In genomic region chr16:12067714-12068401, GRCh38 we compare ENCODE assay signal across 8 cellular contexts.
DNase-seq lines count a peak whose midpoint lies in the region; ATAC-seq and TF ChIP-seq lines count a peak whose summit lies in the region.

No MANE protein-coding gene starts in this region.

- no peaks in the 10 kb centered on the region for H3K79me2 ChIP-seq in trophoblast cell (ENCODE audit: control insufficient read depth, insufficient read depth, low read length, poor library complexity)

- no peak overlapping the region for H3K9ac ChIP-seq in trophoblast cell (ENCODE audit: low read length)

- H3K4me3 ChIP-seq in Peyer's patch (no peak overlapping the region), trophoblast cell (ENCODE audit: low read depth, low read length) (no peak overlapping the region)

- H2BK120ac ChIP-seq in trophoblast cell (ENCODE audit: insufficient read depth, low read length, poor library complexity) = no peak overlapping the region

- H3K4me1 Mint-ChIP-seq in glutamatergic neuron (ENCODE audit: low read depth, unreplicated experiment) = peaks cover 6% of the 10 kb centered on the region

- no peak overlapping the region for H3K4me3 Mint-ChIP-seq in glutamatergic neuron (ENCODE audit: unreplicated experiment)

- no peaks in the 10 kb centered on the region for H3K79me1 ChIP-seq in trophoblast cell (ENCODE audit: low read length)

- H3K36me3 ChIP-seq in Peyer's patch (peaks cover 0 to 7% (median 0%) of the 10 kb centered on the region in 3 donors), trophoblast cell (ENCODE audit: control insufficient read depth in 1 of 2, insufficient read depth in 2 of 2, low read length in 2 of 2) (no peaks in the 10 kb centered on the region)

- no peaks in the 10 kb centered on the region for H3K36me3 Mint-ChIP-seq in glutamatergic neuron (ENCODE audit: unreplicated experiment)

- H3K4me2 ChIP-seq in trophoblast cell (ENCODE audit: low read length) = no peak overlapping the region

- no peak overlapping the region for H3K4ac ChIP-seq in trophoblast cell (ENCODE audit: low read depth, low read length)

- peak; percentile 91 for TF ChIP-seq CTCF in LNCAP (IDR thresholded peaks at IDR 0.05)
- TF ChIP-seq CTCF in Peyer's patch (IDR thresholded peaks at IDR 0.05) = peak; percentile 88 to 94 (median 92)
- TF ChIP-seq CTCF in glutamatergic neuron (IDR thresholded peaks at IDR 0.05; ENCODE audit: partially characterized antibody, unreplicated experiment) = peak; percentile 97

- no peak overlapping the region for H2AK5ac ChIP-seq in trophoblast cell (ENCODE audit: low read length)

- no peaks in the 10 kb centered on the region for H3K27me3 Mint-ChIP-seq in glutamatergic neuron (ENCODE audit: unreplicated experiment)

- H4K8ac ChIP-seq in trophoblast cell (ENCODE audit: low read depth, low read length) = no peak overlapping the region

- H3K9me3 Mint-ChIP-seq in glutamatergic neuron (ENCODE audit: unreplicated experiment) = peaks cover 2% of the 10 kb centered on the region

- H3K27me3 ChIP-seq in Peyer's patch (no peaks in the 10 kb centered on the region), trophoblast cell (ENCODE audit: insufficient read depth, low read length) (no peaks in the 10 kb centered on the region)

- H3K27ac Mint-ChIP-seq in glutamatergic neuron (ENCODE audit: unreplicated experiment) = no peak overlapping the region

- H3K27ac ChIP-seq in Peyer's patch = no peak overlapping the region
- H3K27ac ChIP-seq in trophoblast cell (ENCODE audit: low read depth, low read length) = no peak overlapping the region

- no peak overlapping the region for H2BK5ac ChIP-seq in trophoblast cell (ENCODE audit: low read depth, low read length, poor library complexity)

- no peak overlapping the region for H4K91ac ChIP-seq in trophoblast cell (ENCODE audit: low read depth, low read length)

- no peak for TF ChIP-seq POLR2A in Peyer's patch (IDR thresholded peaks at IDR 0.05)

- no CpG with 5 or more reads among the region's 9 CpGs for WGBS in trophoblast cell (ENCODE audit: extremely low coverage, insufficient coverage, insufficient read length)

- H2AFZ ChIP-seq in trophoblast cell (ENCODE audit: insufficient read depth, low read length, poor library complexity) = no peak overlapping the region

- H4K12ac ChIP-seq in trophoblast cell (ENCODE audit: low read depth, low read length) = no peak overlapping the region

- H3K18ac ChIP-seq in trophoblast cell (ENCODE audit: low read length) = no peak overlapping the region

- no peak overlapping the region for H3K23ac ChIP-seq in trophoblast cell (ENCODE audit: low read length)

- ATAC-seq in GM21367 (IDR thresholded peaks at IDR 0.05; ENCODE audit: unreplicated experiment) (no peak), HG03039 (IDR thresholded peaks at IDR 0.05; ENCODE audit: unreplicated experiment) (no peak)

- no peaks in the 10 kb centered on the region for H3K4me1 ChIP-seq in Peyer's patch
- no peaks in the 10 kb centered on the region for H3K4me1 ChIP-seq in trophoblast cell (ENCODE audit: control insufficient read depth in 1 of 2, insufficient read depth in 2 of 2, low read length in 2 of 2)

- no peak overlapping the region for H2BK12ac ChIP-seq in trophoblast cell (ENCODE audit: low read length)

- H3K9me3 ChIP-seq in Peyer's patch (no peaks in the 10 kb centered on the region), trophoblast cell (ENCODE audit: insufficient read depth, low read depth, low read length) (no peaks in the 10 kb centered on the region)

- H3K14ac ChIP-seq in trophoblast cell (ENCODE audit: low read length) = no peak overlapping the region

- DNase-seq in EL (peak; percentile 68), Peyer's patch (peak in 2 of 3 donors; percentile 58 to 85), glutamatergic neuron (peak; percentile 38), trophoblast cell (peak; percentile 56 to 93)
- peak; percentile 33 for DNase-seq in activated naive CD4-positive, alpha-beta T cell treated with anti-CD3 and anti-CD28 coated beads, Interleukin-2, amount 50 U/mL, for 16 hours
